ENCODE assay signal across 8 cellular contexts in the genomic region with DNA sequence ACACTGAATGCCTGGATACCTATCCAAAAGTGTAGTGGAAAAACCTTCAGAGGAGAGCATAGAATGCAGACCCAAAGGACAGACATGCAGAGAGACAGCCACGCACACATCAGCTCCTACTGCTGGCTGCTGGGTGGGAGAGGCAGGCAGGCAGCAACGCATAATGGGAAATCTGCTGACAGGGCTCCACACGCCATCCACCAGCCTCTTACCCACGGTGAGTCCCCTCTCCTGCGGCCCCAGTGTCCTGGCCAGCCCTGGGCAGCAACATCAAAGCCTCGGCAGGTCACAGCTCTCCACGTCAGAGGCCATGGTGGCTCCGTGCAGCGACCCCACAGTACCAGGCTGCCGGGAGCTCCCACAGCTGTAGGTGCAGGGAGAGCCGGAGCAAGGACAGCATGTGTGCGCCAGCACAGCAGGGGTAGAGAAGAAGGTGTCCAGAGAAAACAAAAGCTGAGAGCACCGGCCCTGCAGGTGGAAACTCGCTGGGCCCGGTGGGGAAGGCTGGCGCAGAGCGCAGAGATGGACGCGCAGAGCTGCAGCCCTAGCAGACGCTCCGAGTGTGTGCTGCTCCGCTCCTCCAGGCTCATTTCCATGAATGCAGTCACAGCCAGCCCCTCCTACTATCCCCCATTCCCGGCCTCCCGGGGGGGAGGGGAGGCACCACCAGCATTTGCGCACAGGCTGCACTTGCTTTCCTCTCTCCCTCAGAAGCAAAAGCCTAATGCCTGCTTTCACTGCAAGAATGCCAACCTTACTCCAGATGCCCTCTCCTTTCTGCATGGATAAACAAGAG. TPM values are rescaled to one million over a fixed set of nuclear protein-coding genes. Genes with fewer than 3 reads are reported as not detected.
DNase-seq lines count a peak whose midpoint lies in the region; ATAC-seq, FAIRE-seq and TF ChIP-seq lines count a peak whose summit lies in the region.

No MANE protein-coding gene starts in this region.

- H3K79me1 ChIP-seq in IMR-90 (ENCODE audit: low read depth in 1 of 2, low read length in 2 of 2), result peaks cover 19 to 50% of the 10 kb centered on the region in 2 experiments

- peaks cover 0 to 2% (median 0%) of the 10 kb centered on the region in 7 donors for H3K9me3 Mint-ChIP-seq in CD14-positive monocyte

- H3K14ac ChIP-seq in IMR-90 (replicated peaks; ENCODE audit: low read depth, low read length), result no peak overlapping the region

- TF ChIP-seq RAD21 in A549 (conservative IDR thresholded peaks at IDR 0.05 in 1 of 2, IDR thresholded peaks at IDR 0.05 in 1 of 2), result no peak
- TF ChIP-seq RAD21 in IMR-90 (IDR thresholded peaks at IDR 0.05; ENCODE audit: low read length), result no peak

- H3K4me2 ChIP-seq in A549 (no peak overlapping the region), IMR-90 (ENCODE audit: low read depth, low read length) (peak overlapping the region; percentile 76)

- H3K9me3 ChIP-seq in A549, result no peaks in the 10 kb centered on the region
- no peaks in the 10 kb centered on the region for H3K9me3 ChIP-seq in IMR-90 (ENCODE audit: control insufficient read depth, insufficient read depth, low read length)
- no peaks in the 10 kb centered on the region for H3K9me3 ChIP-seq in kidney (ENCODE audit: control insufficient read depth in 1 of 2, low read length in 2 of 2)
- H3K9me3 ChIP-seq in suprapubic skin, result no peaks in the 10 kb centered on the region

- H2BK15ac ChIP-seq in IMR-90 (ENCODE audit: low read depth, low read length), result no peak overlapping the region

- no peaks in the 10 kb centered on the region for H3K27me3 ChIP-seq in IMR-90 (ENCODE audit: control insufficient read depth, insufficient read depth, low read length)
- no peaks in the 10 kb centered on the region for H3K27me3 ChIP-seq in suprapubic skin

- POLR2A ChIA-PET in A549 (lab: Yijun Ruan, JAX) (no interaction called here), IMR-90 (lab: Charles Lee; ENCODE audit: unreplicated experiment) (no interaction called here)

- peak overlapping the region; percentile 18; the same call in 1 of the 2 replicates for H3K23ac ChIP-seq in IMR-90 (ENCODE audit: low read depth, low read length)

- H3K9me1 ChIP-seq in IMR-90 (ENCODE audit: insufficient read depth, low read length), result peaks cover 15% of the 10 kb centered on the region; the same call in 1 of the 2 replicates

- WGBS in A549 (ENCODE audit: missing lambda C conversion rate), result 88% methylated on average over 25 of the region's 25 CpGs
- whole genome bisulfite sequencing in IMR-90 (ENCODE audit: extremely low coverage in 2 of 2, insufficient read length in 1 of 2), 2 experiments, result 10% methylated on average over 6 of the region's 25 CpGs; no CpG with 5 or more reads in 1 of the 2 experiments
- 22% methylated on average over 21 of the region's 25 CpGs for WGBS in suprapubic skin

- H3K4me3 ChIP-seq in A549, result no peak overlapping the region
- no peak overlapping the region for H3K4me3 ChIP-seq in IMR-90 (ENCODE audit: insufficient read depth, low read depth, low read length)
- peak overlapping the region; percentile 16 for H3K4me3 ChIP-seq in astrocyte of the spinal cord (ENCODE audit: low read depth, low read length)
- peak overlapping the region in 1 of 2 donors; percentile 36 for H3K4me3 ChIP-seq in kidney (ENCODE audit: low read length in 2 of 2)
- peak overlapping the region; percentile 32 for H3K4me3 ChIP-seq in suprapubic skin

- peak overlapping the region in 2 of 7 donors; percentile 27 to 47 for H3K27ac Mint-ChIP-seq in CD14-positive monocyte

- TF ChIP-seq EP300 in A549 (IDR thresholded peaks at IDR 0.05) (no peak), suprapubic skin (IDR thresholded peaks at IDR 0.05) (no peak)

- BruUV-seq in IMR-90 (replicated peaks; lab: Mats Ljungman, UMichigan), result no TSS peak

- ATAC-seq in A549, result peak; percentile 10 to 12; a peak in 3 of 6 replicates
- peak; percentile 84 for ATAC-seq in IMR-90 (ENCODE audit: low read depth)
- no peak for ATAC-seq in HG03159 (IDR thresholded peaks at IDR 0.05; ENCODE audit: unreplicated experiment)
- no peak for ATAC-seq in HG02798 (IDR thresholded peaks at IDR 0.05; ENCODE audit: poor library complexity, unreplicated experiment)

- H3K27ac ChIP-seq in A549 (peak overlapping the region in 1 of 2 experiments; percentile 61; a peak in 2 of 6 replicates), IMR-90 (ENCODE audit: insufficient read depth, low read length) (no peak overlapping the region), kidney (ENCODE audit: low read depth in 2 of 2, low read length in 2 of 2) (no peak overlapping the region), suprapubic skin (peak overlapping the region; percentile 28)

- dilution Hi-C loops in IMR-90 (cut with HindIII; ENCODE audit: low sequenced_read_pairs, unreplicated experiment), result no loop called here

- in situ Hi-C loops in IMR-90 (cut with MboI; ENCODE audit: low sequenced_read_pairs) (no loop called here), astrocyte of the spinal cord (cut with HindIII; ENCODE audit: low sequenced_read_pairs) (no loop called here)

- H3K9ac ChIP-seq in IMR-90 (ENCODE audit: low read depth, low read length) (no peak overlapping the region), kidney (ENCODE audit: low read length in 2 of 2) (no peak overlapping the region)

- no peak overlapping the region for H3K4me3 Mint-ChIP-seq in CD14-positive monocyte

- DNase-seq in A549 (ENCODE audit: low read depth in 1 of 2, low spot score in 1 of 2), result no peak
- peak; percentile 45 for DNase-seq in IMR-90
- peak; percentile 37 for DNase-seq in astrocyte of the spinal cord (ENCODE audit: low read depth, low spot score)
- DNase-seq in kidney, result peak; percentile 81
- no peak for DNase-seq in suprapubic skin (ENCODE audit: low spot score in 2 of 2)
- no peak for DNase-seq in CD14-positive monocyte (ENCODE audit: low spot score)

- no peak overlapping the region for H3K56ac ChIP-seq in IMR-90 (ENCODE audit: extremely low read depth, insufficient read depth, low read length)

- peaks cover 39% of the 10 kb centered on the region in 2 donors for H3K36me3 Mint-ChIP-seq in CD14-positive monocyte

- H3K4me1 Mint-ChIP-seq in CD14-positive monocyte, result peaks cover 82% of the 10 kb centered on the region

- no peak overlapping the region for H2BK20ac ChIP-seq in IMR-90 (ENCODE audit: low read depth, low read length)

- TF ChIP-seq CTCF in A549 (IDR thresholded peaks at IDR 0.05) (no peak), IMR-90 (conservative IDR thresholded peaks at IDR 0.05; ENCODE audit: low read depth, low read length) (no peak), astrocyte of the spinal cord (IDR thresholded peaks at IDR 0.05; ENCODE audit: low read depth, low read length) (no peak), kidney (IDR thresholded peaks at IDR 0.05; ENCODE audit: borderline replicate concordance, extremely low read depth, insufficient read depth) (no peak), suprapubic skin (IDR thresholded peaks at IDR 0.05) (no peak), CD14-positive monocyte (IDR thresholded peaks at IDR 0.05) (no peak)

- no peak overlapping the region for H4K8ac ChIP-seq in IMR-90 (ENCODE audit: low read depth in 2 of 2, low read length in 2 of 2)

- H3K36me3 ChIP-seq in IMR-90 (ENCODE audit: control insufficient read depth, insufficient read depth, low read length) (no peaks in the 10 kb centered on the region), kidney (ENCODE audit: control insufficient read depth in 1 of 2, insufficient read depth in 2 of 2, low read length in 2 of 2) (no peaks in the 10 kb centered on the region), suprapubic skin (no peaks in the 10 kb centered on the region)

- H2BK120ac ChIP-seq in IMR-90 (ENCODE audit: low read depth, low read length), result no peak overlapping the region

- H2AK5ac ChIP-seq in IMR-90 (ENCODE audit: low read depth, low read length), result peak overlapping the region; percentile 64; the same call in 1 of the 2 replicates

- no peak overlapping the region for H3K18ac ChIP-seq in IMR-90 (ENCODE audit: low read depth, low read length)

- H4K20me1 ChIP-seq in IMR-90 (ENCODE audit: insufficient read depth, low read length), result peaks cover 39% of the 10 kb centered on the region

- FAIRE-seq in A549 (lab: Jason Lieb, UNC) (no peak), kidney (lab: Jason Lieb, UNC) (no peak)

- peaks cover 0 to 1% (median under 1%) of the 10 kb centered on the region in 3 donors for H3K27me3 Mint-ChIP-seq in CD14-positive monocyte (ENCODE audit: low read depth in 3 of 3)

- peak overlapping the region; percentile 51 for H2AK9ac ChIP-seq in IMR-90 (replicated peaks; ENCODE audit: low read depth, low read length, poor library complexity)

- CTCF ChIA-PET in A549 (lab: Yijun Ruan, JAX) (interaction anchor here (1.1 to 7.1 kb wide), 8 partner anchors 11 to 301 kb away, joined by 3 to 65 read pairs (median 4); no protein-coding TSS in a partner anchor), IMR-90 (lab: Yijun Ruan, JAX) (interaction anchor here (2.4 kb wide), 1 partner anchor 14 kb away, joined by 9 read pairs; no protein-coding TSS in a partner anchor)

- H3K4me1 ChIP-seq in A549 (peaks cover 39% of the 10 kb centered on the region), IMR-90 (ENCODE audit: control insufficient read depth, insufficient read depth, low read length) (peaks cover 19% of the 10 kb centered on the region), kidney (ENCODE audit: control insufficient read depth in 1 of 2, insufficient read depth in 1 of 2, low read depth in 1 of 2, low read length in 2 of 2) (peaks cover 27 to 36% of the 10 kb centered on the region in 2 donors), suprapubic skin (peaks cover 52% of the 10 kb centered on the region)

- TF ChIP-seq POLR2A in A549 (IDR thresholded peaks at IDR 0.05; ENCODE audit: low read length) (no peak), IMR-90 (IDR thresholded peaks at IDR 0.05; ENCODE audit: low read depth, low read length) (no peak), suprapubic skin (IDR thresholded peaks at IDR 0.05) (no peak)

- no peak overlapping the region for H4K91ac ChIP-seq in IMR-90 (ENCODE audit: insufficient read depth, low read depth, low read length)

- intact Hi-C loops in IMR-90 (cut with micrococcal nuclease), result no loop called here
- intact Hi-C loops in kidney (cut with DNase I), result no loop called here
- intact Hi-C loops in CD14-positive monocyte (cut with micrococcal nuclease), result no loop called here

- H4K5ac ChIP-seq in IMR-90 (ENCODE audit: low read depth, low read length), result no peak overlapping the region

- no peak overlapping the region for H2BK5ac ChIP-seq in IMR-90 (ENCODE audit: low read depth, low read length, poor library complexity, severe bottlenecking)

- H3K4ac ChIP-seq in IMR-90 (ENCODE audit: low read depth, low read length), result no peak overlapping the region

- peak overlapping the region; percentile 60 for H2AFZ ChIP-seq in IMR-90 (replicated peaks; ENCODE audit: low read length, poor library complexity)

RNA-seq across cellular contexts. Expression of a gene that starts 58.9 kb away (rescaled TPM):
- polyA plus RNA-seq in A549 (2011; rRNA removed) (36.0 and 38.5 TPM in 2 replicates), A549 (2017; fragmentation: RNase III; extraction: RNeasy Plus Mini Kit Qiagen cat#74134 plus additional on column Dnase treatment) (45.9 to 54.3 TPM (median 46.2 TPM) in 3 replicates), IMR-90 (2012; rRNA removed) (10.1 and 12.4 TPM in 2 replicates), kidney (ENCODE audit: insufficient read depth, low read depth, low replicate concordance) (25.3 TPM), CD14-positive monocyte (10 to 100 TPM; 68.6 to 80.9 TPM)
- polyA plus RNA-seq in A549 (2012; cell fraction: cytosol; rRNA removed), result 27.3 and 34.2 TPM in 2 replicates
- polyA plus RNA-seq in A549 (2012; cell fraction: nucleus; rRNA removed), result 72.4 and 88.1 TPM in 2 replicates
- polyA minus RNA-seq in A549 (2011; rRNA and poly(A)+ RNA removed), result 32.0 and 37.1 TPM in 2 replicates
- total RNA-seq in IMR-90 (2012; rRNA removed) (7.9 and 8.3 TPM in 2 replicates), kidney (59.7 TPM), suprapubic skin (10 to 100 TPM; 57.6 to 88.6 (median 74.9) TPM)
- 6.2 and 9.0 TPM in 2 replicates for polyA plus RNA-seq in IMR-90 (2012; cell fraction: cytosol; rRNA removed)
- polyA plus RNA-seq in IMR-90 (2012; cell fraction: nucleus; rRNA removed; ENCODE audit: low replicate concordance), result 46.8 and 57.8 TPM in 2 replicates

Comparison
In these comparisons a context has a peak if more than half of its experiments do, and no peak if none do; other contexts are left out.
1. ATAC-seq: peak in A549 (2 of 2) and IMR-90 (single experiment); none in HG03159 (single experiment) and HG02798 (single experiment).
2. DNase-seq: peak in IMR-90 (single experiment), astrocyte of the spinal cord (single experiment) and kidney (single experiment); none in A549 (0 of 2), suprapubic skin (0 of 2) and CD14-positive monocyte (single experiment).
3. H3K4me3 ChIP-seq: peak in astrocyte of the spinal cord (single experiment) and suprapubic skin (single experiment); none in A549 (single experiment) and IMR-90 (single experiment).